27 cellular contexts compared by ENCODE assay signal in the genomic region with DNA sequence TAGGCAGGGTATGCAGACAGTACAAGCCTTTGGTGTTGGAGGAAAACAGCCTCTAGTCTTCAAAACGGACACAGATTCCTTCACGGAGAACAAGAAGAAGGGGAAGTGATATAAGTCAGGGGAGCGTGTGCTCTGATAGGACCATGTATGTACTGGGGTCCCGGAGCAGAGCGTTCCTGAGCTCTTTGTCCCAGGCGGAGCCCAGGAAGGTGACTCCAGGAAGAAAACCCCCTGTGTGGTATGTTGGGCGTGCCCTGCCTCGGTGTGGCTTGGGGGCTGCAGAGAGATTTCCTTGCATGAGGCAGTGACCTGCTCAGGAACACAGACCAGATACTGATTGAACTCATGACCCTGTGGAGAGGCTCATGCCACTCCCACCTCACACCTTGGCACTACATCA.
"Had no signal": no experiment of that assay in that cellular context is flagged by ENCODE, and none has a peak within 500 bp of the region (broad histone marks: within the 10 kb centered on the region; RNA-seq: fewer than 3 reads in every experiment).

No MANE protein-coding gene starts in this region.

- H3K27me3 Mint-ChIP-seq: activated CD4-positive, alpha-beta memory T cell treated with anti-CD3 and anti-CD28 coated beads for 36 hours; activated CD4-positive, alpha-beta T cell treated with anti-CD3 and anti-CD28 coated beads, Interleukin-2, amount 10 ng/mL, durations not matched to agents 7 days and 5 days; activated naive CD8-positive, alpha-beta T cell; T-helper 17 cell had no signal

- H3K27ac Mint-ChIP-seq: activated B cell treated with CpG ODN at 0.5 μM for 24 hours; activated CD4-positive, alpha-beta memory T cell treated with anti-CD3 and anti-CD28 coated beads for 36 hours; activated CD4-positive, alpha-beta T cell treated with anti-CD3 and anti-CD28 coated beads, Interleukin-2, amount 10 ng/mL, durations not matched to agents 7 days and 5 days; activated naive CD4-positive, alpha-beta T cell treated with anti-CD3 and anti-CD28 coated beads for 36 hours; activated naive CD8-positive, alpha-beta T cell; T-helper 17 cell had no signal

- ATAC-seq: activated T-cell treated with anti-CD3 and anti-CD28 coated beads, Interleukin-2, amount 50 U/mL, for 4 hours; Panc1; SK-N-SH treated with all-trans-retinoic acid at 6 μM for 48 hours; T-helper 17 cell had no signal

- H3K9me3 ChIP-seq: SJSA1 had no signal

- H3K36me3 ChIP-seq: brain microvascular endothelial cell, cardiac muscle cell, SJSA1 had no signal

- DNase-seq: activated B cell treated with CpG ODN at 0.5 μM for 24 hours; activated CD4-positive, alpha-beta memory T cell treated with anti-CD3 and anti-CD28 coated beads for 36 hours; activated CD4-positive, alpha-beta T cell treated with anti-CD3 and anti-CD28 coated beads, Interleukin-2, amount 10 ng/mL, durations not matched to agents 7 days and 5 days; activated CD8-positive, alpha-beta memory T cell treated with anti-CD3 and anti-CD28 coated beads for 24 hours; activated effector memory CD4-positive, alpha-beta T cell treated with anti-CD3 and anti-CD28 coated beads, Interleukin-2, amount 50 U/mL, for 16 hours; activated naive CD4-positive, alpha-beta T cell treated with anti-CD3 and anti-CD28 coated beads for 36 hours; activated T-cell treated with anti-CD3 and anti-CD28 coated beads, Interleukin-2, amount 50 U/mL, for 4 hours; amygdala; brain microvascular endothelial cell; Karpas-422; MV-4-11; NCI-H1105; NCI-H1436; NCI-H1694 treated with DMSO at 0.1 percent for 48 hours; NCI-H2029 treated with DMSO at 0.1 percent for 48 hours; NCI-H510A treated with DMSO at 0.1 percent for 48 hours; NK-92 treated with Interleukin-12 subunit alpha and Interleukin-12 subunit beta, amount 100 ng/mL, for 24 hours; OCI-M1; RPMI8226; SHP77; T-helper 9 cell had no signal

- H3K4me3 Mint-ChIP-seq: activated B cell treated with CpG ODN at 0.5 μM for 24 hours; activated CD4-positive, alpha-beta memory T cell treated with anti-CD3 and anti-CD28 coated beads for 36 hours; activated CD4-positive, alpha-beta T cell treated with anti-CD3 and anti-CD28 coated beads, Interleukin-2, amount 10 ng/mL, durations not matched to agents 7 days and 5 days; activated naive CD4-positive, alpha-beta T cell treated with anti-CD3 and anti-CD28 coated beads for 36 hours; activated naive CD8-positive, alpha-beta T cell; activated T-cell treated with anti-CD3 and anti-CD28 coated beads, Interleukin-2, amount 50 U/mL, for 4 hours; T-helper 17 cell had no signal

- H3K27me3 ChIP-seq: brain microvascular endothelial cell, cardiac muscle cell, SJSA1 had no signal

- H3K27ac ChIP-seq: brain microvascular endothelial cell, cardiac muscle cell, SJSA1 had no signal

- H3K9me3 Mint-ChIP-seq: activated B cell treated with CpG ODN at 0.5 μM for 24 hours; activated CD4-positive, alpha-beta memory T cell treated with anti-CD3 and anti-CD28 coated beads for 36 hours; activated CD4-positive, alpha-beta T cell treated with anti-CD3 and anti-CD28 coated beads, Interleukin-2, amount 10 ng/mL, durations not matched to agents 7 days and 5 days; activated naive CD4-positive, alpha-beta T cell treated with anti-CD3 and anti-CD28 coated beads for 36 hours; activated T-cell treated with anti-CD3 and anti-CD28 coated beads, Interleukin-2, amount 50 U/mL, for 4 hours had no signal

- H3K4me3 ChIP-seq: cardiac muscle cell, SJSA1 had no signal

- H3K36me3 Mint-ChIP-seq: activated CD4-positive, alpha-beta memory T cell treated with anti-CD3 and anti-CD28 coated beads for 36 hours; activated naive CD8-positive, alpha-beta T cell had no signal
